In the genomic region with DNA sequence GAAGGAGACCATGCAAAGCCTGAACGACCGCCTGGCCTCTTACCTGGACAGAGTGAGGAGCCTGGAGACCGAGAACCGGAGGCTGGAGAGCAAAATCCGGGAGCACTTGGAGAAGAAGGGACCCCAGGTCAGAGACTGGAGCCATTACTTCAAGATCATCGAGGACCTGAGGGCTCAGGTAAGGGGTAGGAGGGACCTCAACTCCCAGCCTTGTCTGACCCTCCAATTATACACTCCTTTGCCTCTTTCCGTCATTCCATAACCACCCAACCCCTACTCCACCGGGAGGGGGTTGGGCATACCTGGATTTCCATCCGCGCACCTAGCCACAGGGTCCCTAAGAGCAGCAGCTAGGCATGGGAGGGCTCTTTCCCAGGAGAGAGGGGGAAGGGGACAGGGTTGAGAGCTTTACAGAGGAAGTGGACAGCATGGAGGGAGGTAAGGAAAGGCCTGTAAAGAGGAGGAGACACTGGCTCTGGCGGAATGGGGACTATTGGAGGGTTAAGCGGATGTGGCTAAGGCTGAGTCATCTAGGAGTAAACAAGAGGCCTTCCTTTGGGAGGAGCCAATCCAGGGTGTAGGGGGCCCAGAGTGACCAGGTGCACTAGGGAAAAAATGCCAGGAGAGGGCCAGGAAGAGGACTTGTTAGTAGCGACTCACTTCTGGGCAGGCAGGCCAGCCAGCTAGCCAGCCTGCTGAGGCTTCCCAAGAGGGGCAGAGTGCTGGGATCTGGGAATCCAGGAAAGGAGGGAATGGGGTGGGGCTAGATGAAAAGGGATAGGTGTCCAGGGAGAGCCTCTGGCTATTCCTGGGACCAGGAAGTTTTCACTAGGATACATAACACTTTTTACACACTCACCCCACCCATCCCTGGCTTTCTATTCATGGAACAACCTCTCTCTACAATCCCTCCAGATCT, we compare ENCODE assay signal across 1 cellular context.
TF ChIP-seq lines count a peak whose summit lies in the region.

No MANE protein-coding gene starts in this region.

TF ChIP-seq in A549, 52 proteins besides CTCF, POLR2A, EP300 and RAD21 (continued from another document):
- TF ChIP-seq, protein P1, sequence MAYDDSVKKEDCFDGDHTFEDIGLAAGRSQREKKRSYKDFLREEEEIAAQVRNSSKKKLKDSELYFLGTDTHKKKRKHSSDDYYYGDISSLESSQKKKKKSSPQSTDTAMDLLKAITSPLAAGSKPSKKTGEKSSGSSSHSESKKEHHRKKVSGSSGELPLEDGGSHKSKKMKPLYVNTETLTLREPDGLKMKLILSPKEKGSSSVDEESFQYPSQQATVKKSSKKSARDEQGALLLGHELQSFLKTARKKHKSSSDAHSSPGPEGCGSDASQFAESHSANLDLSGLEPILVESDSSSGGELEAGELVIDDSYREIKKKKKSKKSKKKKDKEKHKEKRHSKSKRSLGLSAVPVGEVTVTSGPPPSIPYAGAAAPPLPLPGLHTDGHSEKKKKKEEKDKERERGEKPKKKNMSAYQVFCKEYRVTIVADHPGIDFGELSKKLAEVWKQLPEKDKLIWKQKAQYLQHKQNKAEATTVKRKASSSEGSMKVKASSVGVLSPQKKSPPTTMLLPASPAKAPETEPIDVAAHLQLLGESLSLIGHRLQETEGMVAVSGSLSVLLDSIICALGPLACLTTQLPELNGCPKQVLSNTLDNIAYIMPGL (CRISPR knock-in tag; IDR thresholded peaks at IDR 0.05; ENCODE audit: borderline replicate concordance), result peak; percentile 47; the same call in 1 of the 2 replicates
- TF ChIP-seq PHF8 (IDR thresholded peaks at IDR 0.05; ENCODE audit: borderline replicate concordance, low read depth) (peak; percentile 29), EHMT2 (IDR thresholded peaks at IDR 0.05; ENCODE audit: low read depth) (no peak), ZNF302 (CRISPR knock-in tag; IDR thresholded peaks at IDR 0.05) (no peak), HOXB5 (CRISPR knock-in tag; IDR thresholded peaks at IDR 0.05) (0 out of 2 replicates have a peak, but pooled peaks have one; percentile 35), JUNB (IDR thresholded peaks at IDR 0.05) (peak; percentile 75), CEBPB (IDR thresholded peaks at IDR 0.05) (no peak), FOSB (CRISPR knock-in tag; IDR thresholded peaks at IDR 0.05) (peak; percentile 96), FOSL2 (IDR thresholded peaks at IDR 0.05) (peak; percentile 71; the same call in 1 of the 2 replicates), FOSL2 (CRISPR knock-in tag; IDR thresholded peaks at IDR 0.05) (peak; percentile 94), RFX5 (IDR thresholded peaks at IDR 0.05) (no peak), ZC3H11A (IDR thresholded peaks at IDR 0.05) (no peak), CHD4 (IDR thresholded peaks at IDR 0.05; ENCODE audit: borderline replicate concordance) (no peak), MAFK (IDR thresholded peaks at IDR 0.05; ENCODE audit: partially characterized antibody) (peak; percentile 29), GATA3 (IDR thresholded peaks at IDR 0.05; ENCODE audit: borderline replicate concordance) (peak; percentile 44; the same call in 1 of the 2 replicates), NPAS2 (CRISPR knock-in tag; IDR thresholded peaks at IDR 0.05; ENCODE audit: borderline replicate concordance) (no peak), RARB (CRISPR knock-in tag; IDR thresholded peaks at IDR 0.05) (peak; percentile 64; the same call in 1 of the 2 replicates), SMC3 (IDR thresholded peaks at IDR 0.05) (peak; percentile 42; the same call in 2 of the 3 replicates), CBX2 (IDR thresholded peaks at IDR 0.05; ENCODE audit: borderline replicate concordance, low read depth) (no peak)
- TF ChIP-seq, protein P2, sequence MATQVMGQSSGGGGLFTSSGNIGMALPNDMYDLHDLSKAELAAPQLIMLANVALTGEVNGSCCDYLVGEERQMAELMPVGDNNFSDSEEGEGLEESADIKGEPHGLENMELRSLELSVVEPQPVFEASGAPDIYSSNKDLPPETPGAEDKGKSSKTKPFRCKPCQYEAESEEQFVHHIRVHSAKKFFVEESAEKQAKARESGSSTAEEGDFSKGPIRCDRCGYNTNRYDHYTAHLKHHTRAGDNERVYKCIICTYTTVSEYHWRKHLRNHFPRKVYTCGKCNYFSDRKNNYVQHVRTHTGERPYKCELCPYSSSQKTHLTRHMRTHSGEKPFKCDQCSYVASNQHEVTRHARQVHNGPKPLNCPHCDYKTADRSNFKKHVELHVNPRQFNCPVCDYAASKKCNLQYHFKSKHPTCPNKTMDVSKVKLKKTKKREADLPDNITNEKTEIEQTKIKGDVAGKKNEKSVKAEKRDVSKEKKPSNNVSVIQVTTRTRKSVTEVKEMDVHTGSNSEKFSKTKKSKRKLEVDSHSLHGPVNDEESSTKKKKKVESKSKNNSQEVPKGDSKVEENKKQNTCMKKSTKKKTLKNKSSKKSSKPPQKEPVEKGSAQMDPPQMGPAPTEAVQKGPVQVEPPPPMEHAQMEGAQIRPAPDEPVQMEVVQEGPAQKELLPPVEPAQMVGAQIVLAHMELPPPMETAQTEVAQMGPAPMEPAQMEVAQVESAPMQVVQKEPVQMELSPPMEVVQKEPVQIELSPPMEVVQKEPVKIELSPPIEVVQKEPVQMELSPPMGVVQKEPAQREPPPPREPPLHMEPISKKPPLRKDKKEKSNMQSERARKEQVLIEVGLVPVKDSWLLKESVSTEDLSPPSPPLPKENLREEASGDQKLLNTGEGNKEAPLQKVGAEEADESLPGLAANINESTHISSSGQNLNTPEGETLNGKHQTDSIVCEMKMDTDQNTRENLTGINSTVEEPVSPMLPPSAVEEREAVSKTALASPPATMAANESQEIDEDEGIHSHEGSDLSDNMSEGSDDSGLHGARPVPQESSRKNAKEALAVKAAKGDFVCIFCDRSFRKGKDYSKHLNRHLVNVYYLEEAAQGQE (IDR thresholded peaks at IDR 0.05), result no peak
- TF ChIP-seq, protein P3, sequence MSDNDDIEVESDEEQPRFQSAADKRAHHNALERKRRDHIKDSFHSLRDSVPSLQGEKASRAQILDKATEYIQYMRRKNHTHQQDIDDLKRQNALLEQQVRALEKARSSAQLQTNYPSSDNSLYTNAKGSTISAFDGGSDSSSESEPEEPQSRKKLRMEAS (IDR thresholded peaks at IDR 0.05), result peak; percentile 61; the same call in 1 of the 2 replicates
- TF ChIP-seq, protein P4, sequence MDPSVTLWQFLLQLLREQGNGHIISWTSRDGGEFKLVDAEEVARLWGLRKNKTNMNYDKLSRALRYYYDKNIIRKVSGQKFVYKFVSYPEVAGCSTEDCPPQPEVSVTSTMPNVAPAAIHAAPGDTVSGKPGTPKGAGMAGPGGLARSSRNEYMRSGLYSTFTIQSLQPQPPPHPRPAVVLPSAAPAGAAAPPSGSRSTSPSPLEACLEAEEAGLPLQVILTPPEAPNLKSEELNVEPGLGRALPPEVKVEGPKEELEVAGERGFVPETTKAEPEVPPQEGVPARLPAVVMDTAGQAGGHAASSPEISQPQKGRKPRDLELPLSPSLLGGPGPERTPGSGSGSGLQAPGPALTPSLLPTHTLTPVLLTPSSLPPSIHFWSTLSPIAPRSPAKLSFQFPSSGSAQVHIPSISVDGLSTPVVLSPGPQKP (IDR thresholded peaks at IDR 0.05; ENCODE audit: low read depth, low read length), result no peak
- TF ChIP-seq, protein P5, sequence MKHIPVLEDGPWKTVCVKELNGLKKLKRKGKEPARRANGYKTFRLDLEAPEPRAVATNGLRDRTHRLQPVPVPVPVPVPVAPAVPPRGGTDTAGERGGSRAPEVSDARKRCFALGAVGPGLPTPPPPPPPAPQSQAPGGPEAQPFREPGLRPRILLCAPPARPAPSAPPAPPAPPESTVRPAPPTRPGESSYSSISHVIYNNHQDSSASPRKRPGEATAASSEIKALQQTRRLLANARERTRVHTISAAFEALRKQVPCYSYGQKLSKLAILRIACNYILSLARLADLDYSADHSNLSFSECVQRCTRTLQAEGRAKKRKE (CRISPR knock-in tag; IDR thresholded peaks at IDR 0.05; ENCODE audit: low read depth), result no peak
- TF ChIP-seq, protein P6, sequence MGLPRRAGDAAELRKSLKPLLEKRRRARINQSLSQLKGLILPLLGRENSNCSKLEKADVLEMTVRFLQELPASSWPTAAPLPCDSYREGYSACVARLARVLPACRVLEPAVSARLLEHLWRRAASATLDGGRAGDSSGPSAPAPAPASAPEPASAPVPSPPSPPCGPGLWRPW (IDR thresholded peaks at IDR 0.05), result no peak
- TF ChIP-seq, protein P7, sequence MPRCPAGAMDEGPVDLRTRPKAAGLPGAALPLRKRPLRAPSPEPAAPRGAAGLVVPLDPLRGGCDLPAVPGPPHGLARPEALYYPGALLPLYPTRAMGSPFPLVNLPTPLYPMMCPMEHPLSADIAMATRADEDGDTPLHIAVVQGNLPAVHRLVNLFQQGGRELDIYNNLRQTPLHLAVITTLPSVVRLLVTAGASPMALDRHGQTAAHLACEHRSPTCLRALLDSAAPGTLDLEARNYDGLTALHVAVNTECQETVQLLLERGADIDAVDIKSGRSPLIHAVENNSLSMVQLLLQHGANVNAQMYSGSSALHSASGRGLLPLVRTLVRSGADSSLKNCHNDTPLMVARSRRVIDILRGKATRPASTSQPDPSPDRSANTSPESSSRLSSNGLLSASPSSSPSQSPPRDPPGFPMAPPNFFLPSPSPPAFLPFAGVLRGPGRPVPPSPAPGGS (IDR thresholded peaks at IDR 0.05), result peak; percentile 67; the same call in 2 of the 3 replicates
